ENCODE assay signal across 10 cellular contexts in genomic region chr17:72515291-72516065, GRCh38.
DNase-seq lines count a peak whose midpoint lies in the region; ATAC-seq, FAIRE-seq and TF ChIP-seq lines count a peak whose summit lies in the region.
"Had no signal": no experiment of that assay in that cellular context is flagged by ENCODE, and none has a peak within 500 bp of the region (broad histone marks: within the 10 kb centered on the region; RNA-seq: fewer than 3 reads in every experiment).

No MANE protein-coding gene starts in this region.

- WGBS in HepG2 (ENCODE audit: low lambda C conversion rate) = 94% methylated on average over 13 of the region's 13 CpGs

- DNase-seq in AG08395 (ENCODE audit: low spot score) (peak; percentile 35), RWPE2 (ENCODE audit: low spot score) (no peak), iris pigment epithelial cell (ENCODE audit: low read depth) (peak; percentile 45), HepG2 (ENCODE audit: low spot score) (no peak)
- no peak for DNase-seq in NK-92 treated with Interleukin-12 subunit alpha and Interleukin-12 subunit beta, amount 100 ng/mL, for 24 hours (lab: John Stamatoyannopoulos, UW)
- DNase-seq: activated naive CD4-positive, alpha-beta T cell treated with Interleukin-2 at 50 U/mL for 16 hours had no signal

- no peak overlapping the region for H3K4me2 ChIP-seq in HepG2 (ENCODE audit: low read depth, low read length)

- FAIRE-seq in HepG2 (lab: Jason Lieb, UNC) = no peak

- peaks cover 16% of the 10 kb centered on the region for H4K20me1 ChIP-seq in HepG2 (ENCODE audit: insufficient read depth, low read length)

- no peak for TF ChIP-seq RAD21 in HepG2 (CRISPR knock-in tag; IDR thresholded peaks at IDR 0.05)

- no peak overlapping the region for H2AFZ ChIP-seq in HepG2 (ENCODE audit: low read length)

- TF ChIP-seq EP300 in HepG2 (IDR thresholded peaks at IDR 0.05; ENCODE audit: low read depth in 2 of 2, low read length in 2 of 2) = no peak
- TF ChIP-seq EP300 in HepG2 (CRISPR knock-in tag; IDR thresholded peaks at IDR 0.05; ENCODE audit: borderline replicate concordance) = no peak

- TF ChIP-seq POLR2A in HepG2 (IDR thresholded peaks at IDR 0.05; ENCODE audit: insufficient read depth in 1 of 2, low read depth in 2 of 2, low read length in 2 of 2) = no peak

- TF ChIP-seq CTCF in HEK293 (tag by site-specific recombination; IDR thresholded peaks at IDR 0.05) (no peak), RWPE2 (IDR thresholded peaks at IDR 0.05; ENCODE audit: poor library complexity, severe bottlenecking) (no peak), HepG2 (CRISPR knock-in tag; IDR thresholded peaks at IDR 0.05) (no peak)

- in situ Hi-C loops in HepG2 (cut with HindIII; ENCODE audit: extremely low pct_ligation_motif_present, low pct_unique_long_range_greater_than_20kb) = loop anchor here (5.0 kb wide), 1 partner anchor 393 kb away; the partner anchor contains the start of gene SOX9

- H3K27ac ChIP-seq in HEK293 (ENCODE audit: extremely low read depth, low read depth, low read length) (peak overlapping the region; percentile 25; the same call in 1 of the 2 replicates), RWPE2 (ENCODE audit: poor library complexity, severe bottlenecking) (peak overlapping the region; percentile 22), HepG2 (ENCODE audit: extremely low read length, insufficient read depth, low read length) (no peak overlapping the region)

- POLR2A ChIA-PET in HEK293 (lab: Yijun Ruan, JAX) (interaction anchor here (0.6 kb wide), 1 partner anchor 11 kb away, joined by 4 read pairs; no protein-coding TSS in a partner anchor), HepG2 (lab: Yijun Ruan, JAX) (interaction anchor here (0.9 to 1.1 kb wide), 2 partner anchors 13 kb away, joined by 4 to 6 read pairs; no protein-coding TSS in a partner anchor)

- no peaks in the 10 kb centered on the region for H3K9me3 ChIP-seq in HEK293 (ENCODE audit: control insufficient read depth, insufficient read depth, low read depth, low read length)
- H3K9me3 ChIP-seq in RWPE2 (ENCODE audit: severe bottlenecking) = no peaks in the 10 kb centered on the region
- no peaks in the 10 kb centered on the region for H3K9me3 ChIP-seq in HepG2 (ENCODE audit: low read length)

- no TSS peak for BruUV-seq in HepG2 (replicated peaks; lab: Mats Ljungman, UMichigan)

- H3K27me3 ChIP-seq in RWPE2 (ENCODE audit: insufficient read depth, poor library complexity, severe bottlenecking) (no peaks in the 10 kb centered on the region), HepG2 (ENCODE audit: control insufficient read depth in 1 of 2, insufficient read depth in 2 of 2, low read length in 2 of 2) (no peaks in the 10 kb centered on the region)

- H3K36me3 ChIP-seq in HEK293 (ENCODE audit: control insufficient read depth in 2 of 2, insufficient read depth in 1 of 2, low read length in 2 of 2) (no peaks in the 10 kb centered on the region), RWPE2 (ENCODE audit: low read depth) (no peaks in the 10 kb centered on the region; the same call in 1 of the 2 replicates), HepG2 (replicated peaks in 1 of 2; ENCODE audit: control insufficient read depth in 1 of 2, insufficient read depth in 2 of 2, low read length in 2 of 2) (no peaks in the 10 kb centered on the region)

- ATAC-seq in RWPE2 (ENCODE audit: low read depth) (no peak), HG03280 (IDR thresholded peaks at IDR 0.05; ENCODE audit: unreplicated experiment) (no peak), GM21737 (IDR thresholded peaks at IDR 0.05; ENCODE audit: unreplicated experiment) (no peak), HepG2 (no peak)
- ATAC-seq: PC-3 had no signal

- H3K4me3 ChIP-seq in HEK293 (ENCODE audit: low read depth, low read length) = no peak overlapping the region
- H3K4me3 ChIP-seq in RWPE2 (ENCODE audit: severe bottlenecking) = no peak overlapping the region
- H3K4me3 ChIP-seq in HepG2 (replicated peaks in 1 of 3; ENCODE audit: insufficient read depth in 1 of 3, low read depth in 2 of 3, low read length in 3 of 3) = no peak overlapping the region

- intact Hi-C loops in HepG2 (cut with micrococcal nuclease; ENCODE audit: unreplicated experiment) = no loop called here

- CTCF ChIA-PET in HEK293 (lab: Yijun Ruan, JAX) (interaction anchor here (0.5 to 0.7 kb wide), 3 partner anchors 330 to 1142 kb away, joined by 3 read pairs; no protein-coding TSS in a partner anchor), HepG2 (lab: Yijun Ruan, JAX; ENCODE audit: low intra/inter-chr PET ratio, low total read pairs) (no interaction called here)

- no peak overlapping the region for H3K9ac ChIP-seq in HepG2 (ENCODE audit: insufficient read depth, low read depth, low read length)

- peaks cover 83% of the 10 kb centered on the region for H3K79me2 ChIP-seq in HepG2 (ENCODE audit: insufficient read depth, low read length)

- peaks cover 24% of the 10 kb centered on the region for H3K4me1 ChIP-seq in HEK293 (ENCODE audit: control insufficient read depth, insufficient read depth, low read length)
- peaks cover 52% of the 10 kb centered on the region for H3K4me1 ChIP-seq in RWPE2 (ENCODE audit: insufficient read depth, poor library complexity, severe bottlenecking)
- H3K4me1 ChIP-seq in HepG2 (ENCODE audit: insufficient read depth, low read length) = peaks cover 87% of the 10 kb centered on the region

TF ChIP-seq in HEK293, 187 proteins besides CTCF, POLR2A, EP300 and RAD21:
- TF ChIP-seq PRDM6 (tag by site-specific recombination; IDR thresholded peaks at IDR 0.05) = no peak
- no peak for TF ChIP-seq ZNF211 (tag by site-specific recombination; IDR thresholded peaks at IDR 0.05; ENCODE audit: low read depth)
- no peak for TF ChIP-seq ZNF777 (tag by site-specific recombination; IDR thresholded peaks at IDR 0.05; ENCODE audit: borderline replicate concordance)
- TF ChIP-seq ZNF600 (tag by site-specific recombination; IDR thresholded peaks at IDR 0.05) = peak; percentile 75
TF ChIP-seq in HEK293: peak in this region for 1.

TF ChIP-seq in HepG2, 621 proteins besides CTCF, POLR2A, EP300 and RAD21 (continues in another document):
- no peak for TF ChIP-seq GATA4 (IDR thresholded peaks at IDR 0.05; ENCODE audit: borderline replicate concordance, low read depth)
- no peak for TF ChIP-seq DNMT1 (CRISPR knock-in tag; IDR thresholded peaks at IDR 0.05)
- no peak for TF ChIP-seq ZNF333 (CRISPR knock-in tag; IDR thresholded peaks at IDR 0.05; ENCODE audit: borderline replicate concordance)
- TF ChIP-seq ATF6 (CRISPR knock-in tag; conservative IDR thresholded peaks at IDR 0.05) = no peak
- TF ChIP-seq PCBP1 (IDR thresholded peaks at IDR 0.05; ENCODE audit: borderline replicate concordance, low read depth, low read length) = no peak
- no peak for TF ChIP-seq SOX5 (CRISPR knock-in tag; IDR thresholded peaks at IDR 0.05; ENCODE audit: borderline replicate concordance)
- no peak for TF ChIP-seq ZNF263 (CRISPR knock-in tag; IDR thresholded peaks at IDR 0.05)
- no peak for TF ChIP-seq MTA1 (CRISPR knock-in tag; IDR thresholded peaks at IDR 0.05; ENCODE audit: borderline replicate concordance)
- no peak for TF ChIP-seq YY1 (IDR thresholded peaks at IDR 0.05; ENCODE audit: insufficient read depth, insufficient replicate concordance, low read depth, low read length)
- no peak for TF ChIP-seq CBX2 (IDR thresholded peaks at IDR 0.05; ENCODE audit: low read depth, low read length)
- no peak for TF ChIP-seq CBX2 (CRISPR knock-in tag; IDR thresholded peaks at IDR 0.05; ENCODE audit: low read depth)
- TF ChIP-seq, protein P1, sequence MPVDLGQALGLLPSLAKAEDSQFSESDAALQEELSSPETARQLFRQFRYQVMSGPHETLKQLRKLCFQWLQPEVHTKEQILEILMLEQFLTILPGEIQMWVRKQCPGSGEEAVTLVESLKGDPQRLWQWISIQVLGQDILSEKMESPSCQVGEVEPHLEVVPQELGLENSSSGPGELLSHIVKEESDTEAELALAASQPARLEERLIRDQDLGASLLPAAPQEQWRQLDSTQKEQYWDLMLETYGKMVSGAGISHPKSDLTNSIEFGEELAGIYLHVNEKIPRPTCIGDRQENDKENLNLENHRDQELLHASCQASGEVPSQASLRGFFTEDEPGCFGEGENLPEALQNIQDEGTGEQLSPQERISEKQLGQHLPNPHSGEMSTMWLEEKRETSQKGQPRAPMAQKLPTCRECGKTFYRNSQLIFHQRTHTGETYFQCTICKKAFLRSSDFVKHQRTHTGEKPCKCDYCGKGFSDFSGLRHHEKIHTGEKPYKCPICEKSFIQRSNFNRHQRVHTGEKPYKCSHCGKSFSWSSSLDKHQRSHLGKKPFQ (CRISPR knock-in tag; IDR thresholded peaks at IDR 0.05; ENCODE audit: insufficient replicate concordance) = no peak
- TF ChIP-seq ZNF597 (CRISPR knock-in tag; IDR thresholded peaks at IDR 0.05) = no peak

Comparison
In these comparisons a context has a peak if more than half of its experiments do, and no peak if none do; other contexts are left out.
1. DNase-seq: peak in AG08395 (single experiment) and iris pigment epithelial cell (single experiment); none in RWPE2 (single experiment), NK-92 treated with Interleukin-12 subunit alpha and Interleukin-12 subunit beta, amount 100 ng/mL, for 24 hours (single experiment) and HepG2 (single experiment).